ENCODE assay signal across 20 cellular contexts in genomic region chr14:67569011-67569650, GRCh38. TPM values are rescaled to one million over a fixed set of nuclear protein-coding genes. Genes with fewer than 3 reads are reported as not detected.
A peak's percentile ranks its signal among the peaks of the same experiment; 100 is the strongest.
DNase-seq lines count a peak whose midpoint lies in the region; ATAC-seq and TF ChIP-seq lines count a peak whose summit lies in the region.
"Had no signal": no experiment of that assay in that cellular context is flagged by ENCODE, and none has a peak within 500 bp of the region (broad histone marks: within the 10 kb centered on the region; RNA-seq: fewer than 3 reads in every experiment).

No MANE protein-coding gene starts in this region.

- DNase-seq in NCI-H2227 (lab: John Stamatoyannopoulos, UW; ENCODE audit: unreplicated experiment) (peak; percentile 23), NCI-H2227 treated with DMSO at 0.1 percent for 48 hours (lab: John Stamatoyannopoulos, UW) (no peak), SK-MEL-5 (ENCODE audit: low read depth, low spot score) (peak; percentile 33), iPS-NIHi7 (ENCODE audit: extremely low spot score) (peak; percentile 25), upper lobe of right lung (peak; percentile 55), UCSD-AML1 (lab: John Stamatoyannopoulos, UW; ENCODE audit: unreplicated experiment) (no peak), NCI-H1105 (lab: John Stamatoyannopoulos, UW) (no peak)
- DNase-seq: activated CD4-positive, alpha-beta T cell treated with anti-CD3 and anti-CD28 coated beads for 36 hours; activated T-cell treated with anti-CD3 and anti-CD28 coated beads, Interleukin-2, amount 50 U/mL, for 72 hours; colonic mucosa; glutamatergic neuron; NCI-H1694; small intestine; stimulated activated CD4-positive, alpha-beta T cell treated with anti-CD3 and anti-CD28 coated beads, Interleukin-2, amount 100 ng/mL, for 48 hours; trophoblast cell had no signal

- no peak overlapping the region for H3K27ac ChIP-seq in upper lobe of right lung
- H3K27ac ChIP-seq: A549, colonic mucosa, neutrophil had no signal

- H3K4me3 ChIP-seq in upper lobe of right lung: no peak overlapping the region
- H3K4me3 ChIP-seq: A549, colonic mucosa had no signal

- intact Hi-C loops in upper lobe of right lung (cut with DNase I): no loop called here

- no peaks in the 10 kb centered on the region for H3K36me3 ChIP-seq in upper lobe of right lung
- H3K36me3 ChIP-seq: colonic mucosa, neutrophil had no signal

- no peaks in the 10 kb centered on the region for H3K9me3 ChIP-seq in upper lobe of right lung
- H3K9me3 ChIP-seq: A549, colonic mucosa, neutrophil had no signal

- no peaks in the 10 kb centered on the region for H3K27me3 ChIP-seq in upper lobe of right lung
- H3K27me3 ChIP-seq: colonic mucosa had no signal

- no peaks in the 10 kb centered on the region for H3K4me1 ChIP-seq in upper lobe of right lung
- H3K4me1 ChIP-seq: A549, colonic mucosa had no signal

- in situ Hi-C loops in SK-MEL-5 (cut with HindIII; ENCODE audit: low pct_unique_long_range_greater_than_20kb, low sequenced_read_pairs): no loop called here

- TF ChIP-seq CTCF in upper lobe of right lung (IDR thresholded peaks at IDR 0.05): no peak

- ATAC-seq in upper lobe of right lung (no peak), HG02840 (IDR thresholded peaks at IDR 0.05; ENCODE audit: low FRiP score, unreplicated experiment) (no peak)
- ATAC-seq: A549; activated CD4-positive, alpha-beta T cell treated with anti-CD3 and anti-CD28 coated beads for 36 hours; activated naive CD4-positive, alpha-beta T cell treated with anti-CD3 and anti-CD28 coated beads, Interleukin-2, amount 50 U/mL, for 72 hours; activated T-cell treated with anti-CD3 and anti-CD28 coated beads, Interleukin-2, amount 50 U/mL, for 72 hours had no signal

RNA-seq across cellular contexts. Expression of gene PIGH, which starts 30.9 kb away (rescaled TPM):
- total RNA-seq in SK-MEL-5 (2014; rRNA removed; shearing (Covaris generic)): 48.7 and 52.4 TPM in 2 replicates
- 48.4 and 53.2 TPM in 2 replicates for polyA plus RNA-seq in SK-MEL-5 (2015; cell fraction: cytosol; rRNA removed)
- 63.1 and 68.5 TPM in 2 replicates for polyA plus RNA-seq in SK-MEL-5 (2015; cell fraction: nucleus; rRNA removed)
- 24.2 TPM for total RNA-seq in upper lobe of right lung

RNA-seq across cellular contexts. Expression of gene PLEKHH1, which starts 36.0 kb away (rescaled TPM):
- 143 and 156 TPM in 2 replicates for total RNA-seq in SK-MEL-5 (2014; rRNA removed; shearing (Covaris generic))
- polyA plus RNA-seq in SK-MEL-5 (2015; cell fraction: cytosol; rRNA removed): 122 and 158 TPM in 2 replicates
- 784 and 815 TPM in 2 replicates for polyA plus RNA-seq in SK-MEL-5 (2015; cell fraction: nucleus; rRNA removed)
- total RNA-seq in upper lobe of right lung: 2.3 TPM
- polyA plus RNA-seq: IgD-negative memory B cell had no signal

RNA-seq across cellular contexts. Expression of gene ARG2, which starts 50.6 kb away (rescaled TPM):
- 3.1 and 5.3 TPM in 2 replicates for total RNA-seq in SK-MEL-5 (2014; rRNA removed; shearing (Covaris generic))
- 2.5 and 5.2 TPM in 2 replicates for polyA plus RNA-seq in SK-MEL-5 (2015; cell fraction: cytosol; rRNA removed)
- polyA plus RNA-seq in SK-MEL-5 (2015; cell fraction: nucleus; rRNA removed): 0.87 and 1.6 TPM in 2 replicates
- 2.0 TPM for total RNA-seq in upper lobe of right lung

Comparison
In these comparisons a context has a peak if more than half of its experiments do, and no peak if none do; other contexts are left out.
1. DNase-seq: peak in NCI-H2227 (single experiment), SK-MEL-5 (single experiment), iPS-NIHi7 (single experiment) and upper lobe of right lung (single experiment); none in NCI-H2227 treated with DMSO at 0.1 percent for 48 hours (single experiment), UCSD-AML1 (single experiment) and NCI-H1105 (single experiment).
2. RNA of gene PLEKHH1, which starts 36.0 kb away (total RNA-seq): 143 to 156 TPM in SK-MEL-5; 2.3 TPM in upper lobe of right lung (single experiment); every median in the first group is over 10 times any median in the second.